Comparison of ENCODE assay signal across 9 cellular contexts in the genomic region with DNA sequence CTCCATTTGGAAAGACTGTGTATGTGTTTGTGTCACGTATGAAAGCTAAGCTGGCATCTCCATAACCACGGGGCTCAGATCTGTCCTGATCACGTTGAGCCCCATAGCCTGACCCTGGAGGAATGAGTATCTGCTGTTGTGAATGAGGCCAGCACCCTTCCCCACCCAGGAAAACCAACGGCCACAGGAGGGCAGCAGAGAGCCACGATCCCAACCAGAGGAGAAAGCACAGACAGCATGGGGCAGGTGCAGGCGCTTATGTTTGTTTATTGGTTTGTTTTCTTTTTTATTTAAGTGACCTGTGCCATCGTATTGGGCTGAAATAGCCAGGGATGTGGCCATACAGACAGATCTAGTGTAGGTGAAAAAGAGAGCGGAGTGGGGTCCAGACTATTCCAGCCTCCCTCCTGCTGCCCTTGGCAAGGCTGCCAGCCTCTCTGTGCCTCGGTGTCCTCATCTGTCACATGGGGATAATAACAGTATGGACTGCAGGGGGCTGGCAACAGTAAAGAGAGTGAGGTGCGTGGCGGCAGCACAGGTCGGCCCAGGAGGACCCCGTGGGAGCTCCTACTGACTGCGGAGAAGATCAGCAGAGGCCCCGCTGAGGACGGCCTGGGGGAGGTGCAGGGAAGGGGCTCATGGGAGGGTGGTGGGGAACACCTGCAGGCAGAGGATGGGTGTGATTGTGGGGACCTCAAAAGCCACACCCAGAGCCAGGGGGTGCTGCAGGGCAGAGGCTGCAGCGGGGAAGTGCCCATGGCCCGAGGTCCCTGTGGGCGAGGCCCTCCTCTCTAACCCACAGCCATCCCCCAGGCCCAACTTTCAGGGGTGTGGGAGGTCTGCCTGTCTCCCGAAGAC. TPM values are rescaled to one million over a fixed set of nuclear protein-coding genes. Genes with fewer than 3 reads are reported as not detected.
DNase-seq lines count a peak whose midpoint lies in the region; ATAC-seq, FAIRE-seq and TF ChIP-seq lines count a peak whose summit lies in the region.
"Had no signal": no experiment of that assay in that cellular context is flagged by ENCODE, and none has a peak within 500 bp of the region (broad histone marks: within the 10 kb centered on the region; RNA-seq: fewer than 3 reads in every experiment).

No MANE protein-coding gene starts in this region.

- no peaks in the 10 kb centered on the region for H3K9me1 ChIP-seq in endothelial cell of umbilical vein (replicated peaks; ENCODE audit: control insufficient read depth, extremely low read depth, insufficient read depth, low read length)

- peaks cover 22% of the 10 kb centered on the region for H3K4me1 ChIP-seq in CD8-positive, alpha-beta memory T cell (ENCODE audit: insufficient read depth, low read length)
- peaks cover 10% of the 10 kb centered on the region for H3K4me1 ChIP-seq in endothelial cell of umbilical vein (ENCODE audit: control insufficient read depth, extremely low read depth, insufficient read depth, low read length)

- peak overlapping the region; percentile 80 to 92 (median 84) for H3K4me3 Mint-ChIP-seq in CD8-positive, alpha-beta memory T cell
- H3K4me3 Mint-ChIP-seq in activated CD8-positive, alpha-beta memory T cell treated with anti-CD3 and anti-CD28 coated beads, Interleukin-2, amount 10 ng/mL, durations not matched to agents 7 days and 5 days = peak overlapping the region; percentile 51

- no peak for TF ChIP-seq POLR2A in endothelial cell of umbilical vein (IDR thresholded peaks at IDR 0.05; ENCODE audit: low read depth, low read length)

- no peaks in the 10 kb centered on the region for H3K27me3 ChIP-seq in CD8-positive, alpha-beta memory T cell (ENCODE audit: insufficient read depth, low read length, poor library complexity, severe bottlenecking)
- no peaks in the 10 kb centered on the region for H3K27me3 ChIP-seq in endothelial cell of umbilical vein (ENCODE audit: control insufficient read depth in 2 of 2, insufficient read depth in 2 of 2, low read length in 2 of 2)

- H3K4me1 Mint-ChIP-seq in CD8-positive, alpha-beta memory T cell = peaks cover 10 to 27% (median 17%) of the 10 kb centered on the region in 3 donors
- peaks cover 66% of the 10 kb centered on the region for H3K4me1 Mint-ChIP-seq in activated CD8-positive, alpha-beta memory T cell treated with anti-CD3 and anti-CD28 coated beads, Interleukin-2, amount 10 ng/mL, durations not matched to agents 7 days and 5 days

- no peak overlapping the region for H3K4me2 ChIP-seq in endothelial cell of umbilical vein (ENCODE audit: insufficient read depth, low read length)

- intact Hi-C loops in endothelial cell of umbilical vein (cut with micrococcal nuclease) = loop anchor here (1.0 kb wide), 2 partner anchors 23 to 375 kb away; no protein-coding TSS in a partner anchor

- no TSS peak for BruUV-seq in endothelial cell of umbilical vein (replicated peaks; lab: Mats Ljungman, UMichigan)

- no peaks in the 10 kb centered on the region for H3K9me3 Mint-ChIP-seq in CD8-positive, alpha-beta memory T cell
- peaks cover 2% of the 10 kb centered on the region for H3K9me3 Mint-ChIP-seq in activated CD8-positive, alpha-beta memory T cell treated with anti-CD3 and anti-CD28 coated beads, Interleukin-2, amount 10 ng/mL, durations not matched to agents 7 days and 5 days (ENCODE audit: low read depth)

- no peak overlapping the region for H3K9ac ChIP-seq in endothelial cell of umbilical vein (replicated peaks; ENCODE audit: extremely low read depth, insufficient read depth, low read length)

- peaks cover 9 to 18% of the 10 kb centered on the region in 2 donors for H3K27me3 Mint-ChIP-seq in CD8-positive, alpha-beta memory T cell
- peaks cover 10% of the 10 kb centered on the region for H3K27me3 Mint-ChIP-seq in activated CD8-positive, alpha-beta memory T cell treated with anti-CD3 and anti-CD28 coated beads, Interleukin-2, amount 10 ng/mL, durations not matched to agents 7 days and 5 days

- H3K36me3 ChIP-seq in CD8-positive, alpha-beta memory T cell (ENCODE audit: insufficient read depth, low read length) = no peaks in the 10 kb centered on the region
- no peaks in the 10 kb centered on the region for H3K36me3 ChIP-seq in endothelial cell of umbilical vein (ENCODE audit: control insufficient read depth in 2 of 2, extremely low read depth in 1 of 2, insufficient read depth in 2 of 2, low read length in 2 of 2)

- CTCF ChIA-PET in CD8-positive, alpha-beta memory T cell (lab: Charles Lee) = interaction anchor here (0.8 to 2.4 kb wide), 7 partner anchors 9 to 376 kb away, joined by 3 to 8 read pairs (median 4); no protein-coding TSS in a partner anchor
- CTCF ChIA-PET in activated CD8-positive, alpha-beta memory T cell treated with anti-CD3 and anti-CD28 coated beads, Interleukin-2, amount 10 ng/mL, durations not matched to agents 7 days and 5 days (lab: Charles Lee) = interaction anchor here (0.6 to 2.1 kb wide), 9 partner anchors 8 to 85 kb away, joined by 3 to 10 read pairs (median 3); partner anchors contain the start of gene RACK1
- CTCF ChIA-PET in endothelial cell of umbilical vein (lab: Charles Lee) = interaction anchor here (1.0 to 1.1 kb wide), 2 partner anchors 59 to 375 kb away, joined by 3 read pairs; no protein-coding TSS in a partner anchor

- H3K27ac ChIP-seq in CD8-positive, alpha-beta memory T cell (ENCODE audit: low read depth, low read length) = peak overlapping the region; percentile 96
- H3K27ac ChIP-seq in endothelial cell of umbilical vein (ENCODE audit: insufficient read depth, low read depth, low read length) = no peak overlapping the region

- ATAC-seq in GM21360 (IDR thresholded peaks at IDR 0.05; ENCODE audit: unreplicated experiment) = peak; percentile 45
- peak; percentile 76 for ATAC-seq in activated CD8-positive, alpha-beta memory T cell treated with anti-CD3 and anti-CD28 coated beads, Interleukin-2, amount 10 ng/mL, durations not matched to agents 7 days and 5 days

- DNase-seq in CD8-positive, alpha-beta memory T cell = peak; percentile 74 to 92 (median 87)
- DNase-seq in HT-29 (ENCODE audit: low spot score) = peak; percentile 94
- peak; percentile 43 for DNase-seq in NOMO-1 treated with dmso at 0.1 percent for 144 hours (lab: John Stamatoyannopoulos, UW; ENCODE audit: unreplicated experiment)
- peak; percentile 95 for DNase-seq in activated CD8-positive, alpha-beta memory T cell treated with anti-CD3 and anti-CD28 coated beads, Interleukin-2, amount 10 ng/mL, durations not matched to agents 7 days and 5 days
- peak; percentile 53 for DNase-seq in endothelial cell of umbilical vein (ENCODE audit: low read depth, low spot score)
- DNase-seq in mucosa of gallbladder (ENCODE audit: low spot score) = peak; percentile 87
- DNase-seq in stimulated activated CD8-positive, alpha-beta memory T cell treated with anti-CD3 and anti-CD28 coated beads, Interleukin-7, amount 100 ng/mL, for 4 hours (ENCODE audit: low read depth in 2 of 2) = peak; percentile 71 to 87

- H3K27ac Mint-ChIP-seq in CD8-positive, alpha-beta memory T cell = peak overlapping the region; percentile 82 to 100 (median 97)
- peak overlapping the region; percentile 97 for H3K27ac Mint-ChIP-seq in activated CD8-positive, alpha-beta memory T cell treated with anti-CD3 and anti-CD28 coated beads, Interleukin-2, amount 10 ng/mL, durations not matched to agents 7 days and 5 days

- no peaks in the 10 kb centered on the region for H4K20me1 ChIP-seq in endothelial cell of umbilical vein (replicated peaks; ENCODE audit: control insufficient read depth, extremely low read depth, insufficient read depth, low read length)

- H2AFZ ChIP-seq in endothelial cell of umbilical vein (ENCODE audit: low read depth, low read length) = peak overlapping the region; percentile 94

- FAIRE-seq in endothelial cell of umbilical vein (lab: Jason Lieb, UNC) = peak; percentile 90
- FAIRE-seq: endometrium had no signal

- dilution Hi-C loops in endothelial cell of umbilical vein (cut with MboI; ENCODE audit: extremely low pct_ligation_motif_present, low sequenced_read_pairs) = no loop called here

- POLR2A ChIA-PET in CD8-positive, alpha-beta memory T cell (lab: Charles Lee) = no interaction called here
- POLR2A ChIA-PET in endothelial cell of umbilical vein (lab: Charles Lee) = no interaction called here

- peak overlapping the region; percentile 74 for H3K4me3 ChIP-seq in CD8-positive, alpha-beta memory T cell (ENCODE audit: low read length)
- no peak overlapping the region for H3K4me3 ChIP-seq in endothelial cell of umbilical vein (replicated peaks in 1 of 3; ENCODE audit: insufficient read depth in 1 of 3, low read depth in 1 of 3, low read length in 3 of 3)

- no peaks in the 10 kb centered on the region for H3K9me3 ChIP-seq in CD8-positive, alpha-beta memory T cell (ENCODE audit: low read length)
- no peaks in the 10 kb centered on the region for H3K9me3 ChIP-seq in endothelial cell of umbilical vein (replicated peaks; ENCODE audit: control insufficient read depth, insufficient read depth, low read length)

- TF ChIP-seq CTCF in endothelial cell of umbilical vein (IDR thresholded peaks at IDR 0.05; ENCODE audit: extremely low read depth in 1 of 2, insufficient read depth in 1 of 2, low read depth in 1 of 2, low read length in 2 of 2) = peak; percentile 71 to 74

- H3K79me2 ChIP-seq in endothelial cell of umbilical vein (ENCODE audit: control insufficient read depth, insufficient read depth, low read length) = no peaks in the 10 kb centered on the region

- no peaks in the 10 kb centered on the region for H3K36me3 Mint-ChIP-seq in CD8-positive, alpha-beta memory T cell
- H3K36me3 Mint-ChIP-seq in activated CD8-positive, alpha-beta memory T cell treated with anti-CD3 and anti-CD28 coated beads, Interleukin-2, amount 10 ng/mL, durations not matched to agents 7 days and 5 days = no peaks in the 10 kb centered on the region

RNA-seq across cellular contexts. Expression of gene OR2V2, which starts 12.1 kb away (rescaled TPM):
- not detected for total RNA-seq in CD8-positive, alpha-beta memory T cell
- not detected for polyA plus RNA-seq in CD8-positive, alpha-beta memory T cell
- not detected in 2 replicates for total RNA-seq in HT-29 (2014; rRNA removed; shearing (Covaris generic))
- not detected for total RNA-seq in activated CD8-positive, alpha-beta memory T cell treated with anti-CD3 and anti-CD28 coated beads, Interleukin-2, amount 10 ng/mL, durations not matched to agents 7 days and 5 days
- total RNA-seq in endothelial cell of umbilical vein = not detected in 2 replicates
- polyA plus RNA-seq in endothelial cell of umbilical vein = not detected in 2 replicates
- polyA plus RNA-seq in endothelial cell of umbilical vein (2011; cell fraction: cytosol; rRNA removed) = not detected in 2 replicates
- polyA plus RNA-seq in endothelial cell of umbilical vein (2011; cell fraction: nucleus; rRNA removed) = not detected in 2 replicates
- not detected in 2 replicates for polyA plus RNA-seq in endothelial cell of umbilical vein (2012)
- not detected in 2 replicates for polyA minus RNA-seq in endothelial cell of umbilical vein
- not detected for polyA minus RNA-seq in endothelial cell of umbilical vein (2011; cell fraction: cytosol; rRNA and poly(A)+ RNA removed)
- polyA minus RNA-seq in endothelial cell of umbilical vein (2011; cell fraction: nucleus; rRNA and poly(A)+ RNA removed) = not detected in 2 replicates
- total RNA-seq in mucosa of gallbladder = not detected

RNA-seq across cellular contexts. Expression of gene OR2V1, which starts 28.5 kb away (rescaled TPM):
- total RNA-seq in CD8-positive, alpha-beta memory T cell = not detected
- not detected for polyA plus RNA-seq in CD8-positive, alpha-beta memory T cell
- not detected in 2 replicates for total RNA-seq in HT-29 (2014; rRNA removed; shearing (Covaris generic))
- total RNA-seq in activated CD8-positive, alpha-beta memory T cell treated with anti-CD3 and anti-CD28 coated beads, Interleukin-2, amount 10 ng/mL, durations not matched to agents 7 days and 5 days = not detected
- total RNA-seq in endothelial cell of umbilical vein (not detected in 2 replicates), mucosa of gallbladder (not detected)
- polyA plus RNA-seq in endothelial cell of umbilical vein = not detected in 2 replicates
- not detected in 2 replicates for polyA plus RNA-seq in endothelial cell of umbilical vein (2011; cell fraction: cytosol; rRNA removed)
- not detected in 2 replicates for polyA plus RNA-seq in endothelial cell of umbilical vein (2011; cell fraction: nucleus; rRNA removed)
- not detected in 2 replicates for polyA plus RNA-seq in endothelial cell of umbilical vein (2012)
- not detected in 2 replicates for polyA minus RNA-seq in endothelial cell of umbilical vein
- polyA minus RNA-seq in endothelial cell of umbilical vein (2011; cell fraction: cytosol; rRNA and poly(A)+ RNA removed) = not detected
- polyA minus RNA-seq in endothelial cell of umbilical vein (2011; cell fraction: nucleus; rRNA and poly(A)+ RNA removed) = not detected in 2 replicates

RNA-seq across cellular contexts. Expression of gene TRIM7, which starts 45.5 kb away (rescaled TPM):
- total RNA-seq in CD8-positive, alpha-beta memory T cell = 1 to 10 TPM; 2.2 to 2.3 TPM
- 0.74 TPM for polyA plus RNA-seq in CD8-positive, alpha-beta memory T cell
- 2.9 and 5.5 TPM in 2 replicates for total RNA-seq in HT-29 (2014; rRNA removed; shearing (Covaris generic))
- 1 to 10 TPM; 1.6 to 1.7 TPM for total RNA-seq in activated CD8-positive, alpha-beta memory T cell treated with anti-CD3 and anti-CD28 coated beads, Interleukin-2, amount 10 ng/mL, durations not matched to agents 7 days and 5 days
- total RNA-seq in endothelial cell of umbilical vein = 3.4 and 4.1 TPM in 2 replicates
- 2.2 and 2.7 TPM in 2 replicates for polyA plus RNA-seq in endothelial cell of umbilical vein
- 2.2 and 2.6 TPM in 2 replicates for polyA plus RNA-seq in endothelial cell of umbilical vein (2011; cell fraction: cytosol; rRNA removed)
- polyA plus RNA-seq in endothelial cell of umbilical vein (2011; cell fraction: nucleus; rRNA removed) = 1.7 TPM in 2 replicates
- 3.2 and 8.7 TPM in 2 replicates for polyA plus RNA-seq in endothelial cell of umbilical vein (2012)
- 0.47 and 0.73 TPM in 2 replicates for polyA minus RNA-seq in endothelial cell of umbilical vein
- 14.8 TPM for polyA minus RNA-seq in endothelial cell of umbilical vein (2011; cell fraction: cytosol; rRNA and poly(A)+ RNA removed)
- polyA minus RNA-seq in endothelial cell of umbilical vein (2011; cell fraction: nucleus; rRNA and poly(A)+ RNA removed) = 0.58 and 0.77 TPM in 2 replicates
- 1.2 TPM for total RNA-seq in mucosa of gallbladder

Comparison
In these comparisons a context has a peak if more than half of its experiments do, and no peak if none do; other contexts are left out.
1. DNase-seq: peak in every context shown above with its lines; median percentile 95 in activated CD8-positive, alpha-beta memory T cell treated with anti-CD3 and anti-CD28 coated beads, Interleukin-2, amount 10 ng/mL, durations not matched to agents 7 days and 5 days; 94 in HT-29; 87 in CD8-positive, alpha-beta memory T cell; 87 in mucosa of gallbladder; 79 in stimulated activated CD8-positive, alpha-beta memory T cell treated with anti-CD3 and anti-CD28 coated beads, Interleukin-7, amount 100 ng/mL, for 4 hours; 53 in endothelial cell of umbilical vein; 43 in NOMO-1 treated with dmso at 0.1 percent for 144 hours.